ENCODE assay signal across 18 cellular contexts in the genomic region with DNA sequence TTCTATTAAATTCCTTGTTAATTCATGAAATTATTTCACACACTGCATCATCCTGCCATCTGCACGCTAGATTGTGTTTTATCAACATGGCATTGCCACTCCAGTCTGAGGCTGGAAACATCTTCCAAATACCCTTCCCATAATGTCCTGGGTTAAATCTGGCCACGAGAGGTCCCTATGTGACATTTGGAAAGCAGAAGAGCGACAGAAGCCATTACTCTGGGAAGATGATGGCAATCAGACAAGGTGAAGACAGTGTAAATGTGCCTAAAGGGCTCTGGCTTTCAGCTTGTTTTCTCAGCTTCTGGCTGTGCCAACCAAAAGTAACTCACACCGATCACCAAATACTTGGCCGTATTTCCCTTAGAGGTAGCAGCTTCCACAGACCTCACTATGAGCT.
DNase-seq lines count a peak whose midpoint lies in the region; ATAC-seq, FAIRE-seq and TF ChIP-seq lines count a peak whose summit lies in the region.
"Had no signal": no experiment of that assay in that cellular context is flagged by ENCODE, and none has a peak within 500 bp of the region (broad histone marks: within the 10 kb centered on the region; RNA-seq: fewer than 3 reads in every experiment).

No MANE protein-coding gene starts in this region.

- no peak overlapping the region for H4K5ac ChIP-seq in mesendoderm (ENCODE audit: low read length)

- H3K56ac ChIP-seq in mesendoderm (ENCODE audit: low read length): no peak overlapping the region

- H3K4me3 ChIP-seq in K562: no peak overlapping the region
- H3K4me3 ChIP-seq in mesendoderm (ENCODE audit: low read length): no peak overlapping the region
- H3K4me3 ChIP-seq: SJCRH30 had no signal

- H3K4me1 Mint-ChIP-seq in activated naive CD8-positive, alpha-beta T cell treated with anti-CD3 and anti-CD28 coated beads, Interleukin-2, amount 10 ng/mL, durations not matched to agents 7 days and 5 days: no peaks in the 10 kb centered on the region
- H3K4me1 Mint-ChIP-seq in activated naive CD8-positive, alpha-beta T cell treated with anti-CD3 and anti-CD28 coated beads, Interleukin-2, amount 50 U/mL, for 24 hours: no peaks in the 10 kb centered on the region
- no peaks in the 10 kb centered on the region for H3K4me1 Mint-ChIP-seq in progenitor cell of endocrine pancreas (ENCODE audit: low read depth)
- H3K4me1 Mint-ChIP-seq: CD4-positive, alpha-beta memory T cell had no signal

- no peaks in the 10 kb centered on the region for H3K9me1 ChIP-seq in K562 (ENCODE audit: control insufficient read depth, insufficient read depth, low read length)

- POLR2A ChIA-PET in activated naive CD8-positive, alpha-beta T cell treated with anti-CD3 and anti-CD28 coated beads, Interleukin-2, amount 10 ng/mL, durations not matched to agents 7 days and 5 days (lab: Charles Lee): no interaction called here
- POLR2A ChIA-PET in K562 (lab: Yijun Ruan, JAX): no interaction called here

- H3K27me3 ChIP-seq in K562 (ENCODE audit: control insufficient read depth in 2 of 2, insufficient read depth in 2 of 2, low read length in 2 of 2): no peaks in the 10 kb centered on the region
- H3K27me3 ChIP-seq in mesendoderm (ENCODE audit: insufficient read depth, low read length, poor library complexity): no peaks in the 10 kb centered on the region
- H3K27me3 ChIP-seq: SJCRH30 had no signal

- H3K4me3 Mint-ChIP-seq in activated naive CD8-positive, alpha-beta T cell treated with anti-CD3 and anti-CD28 coated beads, Interleukin-2, amount 10 ng/mL, durations not matched to agents 7 days and 5 days: no peak overlapping the region
- no peak overlapping the region for H3K4me3 Mint-ChIP-seq in activated naive CD8-positive, alpha-beta T cell treated with anti-CD3 and anti-CD28 coated beads, Interleukin-2, amount 50 U/mL, for 24 hours
- no peak overlapping the region for H3K4me3 Mint-ChIP-seq in progenitor cell of endocrine pancreas (ENCODE audit: low read depth)
- H3K4me3 Mint-ChIP-seq: CD4-positive, alpha-beta memory T cell had no signal

- no peaks in the 10 kb centered on the region for H3K9me3 ChIP-seq in K562 (replicated peaks; ENCODE audit: control insufficient read depth, insufficient read depth, low read depth, low read length)
- H3K9me3 ChIP-seq: SJCRH30 had no signal

- peak overlapping the region; percentile 25 for H3K27ac Mint-ChIP-seq in activated naive CD8-positive, alpha-beta T cell treated with anti-CD3 and anti-CD28 coated beads, Interleukin-2, amount 10 ng/mL, durations not matched to agents 7 days and 5 days
- no peak overlapping the region for H3K27ac Mint-ChIP-seq in activated naive CD8-positive, alpha-beta T cell treated with anti-CD3 and anti-CD28 coated beads, Interleukin-2, amount 50 U/mL, for 24 hours
- H3K27ac Mint-ChIP-seq in progenitor cell of endocrine pancreas: no peak overlapping the region
- H3K27ac Mint-ChIP-seq: CD4-positive, alpha-beta memory T cell had no signal

- H3K79me1 ChIP-seq in mesendoderm (ENCODE audit: low read length): no peaks in the 10 kb centered on the region

- no peak overlapping the region for H2BK120ac ChIP-seq in mesendoderm (ENCODE audit: low read depth, low read length)

- H4K20me1 ChIP-seq in K562 (replicated peaks; ENCODE audit: control insufficient read depth, insufficient read depth, low read length): no peaks in the 10 kb centered on the region

- TF ChIP-seq RAD21 in K562 (CRISPR knock-in tag; conservative IDR thresholded peaks at IDR 0.05 in 1 of 2, IDR thresholded peaks at IDR 0.05 in 1 of 2): peak in 1 of 2 experiments; percentile 33; a peak in 2 of 4 replicates

- H3K79me2 ChIP-seq in K562 (ENCODE audit: control insufficient read depth, insufficient read depth, low read length) (no peaks in the 10 kb centered on the region), mesendoderm (ENCODE audit: control insufficient read depth, insufficient read depth, low read length) (no peaks in the 10 kb centered on the region)

- TF ChIP-seq CTCF in K562 (IDR thresholded peaks at IDR 0.05 in 2 of 3, conservative IDR thresholded peaks at IDR 0.05 in 1 of 3; ENCODE audit: insufficient read depth in 2 of 3, low read depth in 1 of 3, low read length in 3 of 3) (0 out of 6 replicates have a peak, but pooled peaks of 1 of the 3 experiments have one; percentile 5), progenitor cell of endocrine pancreas (IDR thresholded peaks at IDR 0.05; ENCODE audit: unreplicated experiment) (no peak)

- CTCF ChIA-PET in K562 (lab: Yijun Ruan, JAX; ENCODE audit: low intra/inter-chr PET ratio): no interaction called here

- H3K27me3 Mint-ChIP-seq in activated naive CD8-positive, alpha-beta T cell treated with anti-CD3 and anti-CD28 coated beads, Interleukin-2, amount 10 ng/mL, durations not matched to agents 7 days and 5 days: peaks cover 2% of the 10 kb centered on the region
- no peaks in the 10 kb centered on the region for H3K27me3 Mint-ChIP-seq in activated naive CD8-positive, alpha-beta T cell treated with anti-CD3 and anti-CD28 coated beads, Interleukin-2, amount 50 U/mL, for 24 hours
- peaks cover 8% of the 10 kb centered on the region for H3K27me3 Mint-ChIP-seq in progenitor cell of endocrine pancreas

- WGBS in K562 (ENCODE audit: insufficient coverage, low coverage, missing lambda C conversion rate): 30% methylated on average over 5 of the region's 5 CpGs
- no CpG with 5 or more reads among the region's 5 CpGs for WGBS in mesendoderm (ENCODE audit: extremely low coverage, insufficient coverage, low lambda C conversion rate)

- H3K27ac ChIP-seq in K562 (ENCODE audit: extremely low read depth, low read depth, low read length) (no peak overlapping the region), mesendoderm (ENCODE audit: low read depth, low read length) (no peak overlapping the region)
- H3K27ac ChIP-seq: SJCRH30 had no signal

- H3K4me1 ChIP-seq in K562 (replicated peaks in 1 of 2; ENCODE audit: control insufficient read depth in 2 of 2, insufficient read depth in 2 of 2, low read length in 2 of 2) (no peaks in the 10 kb centered on the region; a peak in 1 of 5 replicates), mesendoderm (ENCODE audit: control insufficient read depth, low read depth, low read length) (no peaks in the 10 kb centered on the region)
- H3K4me1 ChIP-seq: SJCRH30 had no signal

- no peak overlapping the region for H3K23ac ChIP-seq in mesendoderm (ENCODE audit: low read length)

- intact Hi-C loops in K562 (cut with micrococcal nuclease): loop anchor here (2.0 kb wide), 1 partner anchor 304 kb away; no protein-coding TSS in a partner anchor
- intact Hi-C loops in sciatic nerve (cut with DNase I): no loop called here

- no peak overlapping the region for H2BK5ac ChIP-seq in mesendoderm (ENCODE audit: low read length)

- FAIRE-seq in K562 (lab: Jason Lieb, UNC): no peak
- FAIRE-seq: H54, RCC 7860 had no signal

- no peak for TF ChIP-seq POLR2A in K562 (conservative IDR thresholded peaks at IDR 0.05)

- TF ChIP-seq EP300 in K562 (IDR thresholded peaks at IDR 0.05; ENCODE audit: low read length): no peak

- no peak overlapping the region for H4K8ac ChIP-seq in mesendoderm (ENCODE audit: low read depth, low read length)

- BruUV-seq in K562 (replicated peaks; lab: Mats Ljungman, UMichigan): no TSS peak

- H2AFZ ChIP-seq in K562 (ENCODE audit: low read depth, low read length): no peak overlapping the region

- ATAC-seq in activated naive CD8-positive, alpha-beta T cell treated with anti-CD3 and anti-CD28 coated beads, Interleukin-2, amount 10 ng/mL, durations not matched to agents 7 days and 5 days (ENCODE audit: low read depth): no peak
- ATAC-seq in activated naive CD8-positive, alpha-beta T cell treated with anti-CD3 and anti-CD28 coated beads, Interleukin-2, amount 50 U/mL, for 24 hours: no peak
- ATAC-seq in K562 (peak; percentile 47; the same call in 1 of the 3 replicates), sciatic nerve (no peak)

- H3K4ac ChIP-seq in mesendoderm (ENCODE audit: low read depth, low read length): no peak overlapping the region

- no peaks in the 10 kb centered on the region for H3K9me3 Mint-ChIP-seq in activated naive CD8-positive, alpha-beta T cell treated with anti-CD3 and anti-CD28 coated beads, Interleukin-2, amount 10 ng/mL, durations not matched to agents 7 days and 5 days
- no peaks in the 10 kb centered on the region for H3K9me3 Mint-ChIP-seq in activated naive CD8-positive, alpha-beta T cell treated with anti-CD3 and anti-CD28 coated beads, Interleukin-2, amount 50 U/mL, for 24 hours
- H3K9me3 Mint-ChIP-seq in progenitor cell of endocrine pancreas (ENCODE audit: low read depth): peaks cover 3% of the 10 kb centered on the region
- H3K9me3 Mint-ChIP-seq: CD4-positive, alpha-beta memory T cell had no signal

- in situ Hi-C loops in K562 (cut with MboI): no loop called here

- H3K36me3 ChIP-seq in K562 (ENCODE audit: control insufficient read depth, insufficient read depth, low read length): no peaks in the 10 kb centered on the region
- no peaks in the 10 kb centered on the region for H3K36me3 ChIP-seq in mesendoderm (ENCODE audit: control insufficient read depth, insufficient read depth, low read length)
- H3K36me3 ChIP-seq: SJCRH30 had no signal

- H3K18ac ChIP-seq in mesendoderm (ENCODE audit: low read length): no peak overlapping the region

- no peaks in the 10 kb centered on the region for H3K36me3 Mint-ChIP-seq in activated naive CD8-positive, alpha-beta T cell treated with anti-CD3 and anti-CD28 coated beads, Interleukin-2, amount 10 ng/mL, durations not matched to agents 7 days and 5 days
- H3K36me3 Mint-ChIP-seq in activated naive CD8-positive, alpha-beta T cell treated with anti-CD3 and anti-CD28 coated beads, Interleukin-2, amount 50 U/mL, for 24 hours (ENCODE audit: low read depth): no peaks in the 10 kb centered on the region
- no peaks in the 10 kb centered on the region for H3K36me3 Mint-ChIP-seq in progenitor cell of endocrine pancreas (ENCODE audit: insufficient read depth)
- H3K36me3 Mint-ChIP-seq: CD4-positive, alpha-beta memory T cell had no signal

- no peak overlapping the region for H2AK5ac ChIP-seq in mesendoderm (ENCODE audit: low read length)

- H3K9ac ChIP-seq in K562 (ENCODE audit: insufficient read depth in 1 of 2, low read depth in 2 of 2, low read length in 2 of 2) (no peak overlapping the region), mesendoderm (ENCODE audit: low read length) (no peak overlapping the region)

- H2BK15ac ChIP-seq in mesendoderm (replicated peaks; ENCODE audit: low read depth): no peak overlapping the region

- DNase-seq in activated naive CD8-positive, alpha-beta T cell treated with anti-CD3 and anti-CD28 coated beads, Interleukin-2, amount 10 ng/mL, durations not matched to agents 7 days and 5 days: no peak
- DNase-seq in activated naive CD8-positive, alpha-beta T cell treated with anti-CD3 and anti-CD28 coated beads, Interleukin-2, amount 50 U/mL, for 24 hours: no peak
- peak; percentile 47 for DNase-seq in HT-29 (ENCODE audit: low spot score)
- peak in 1 of 4 experiments; percentile 2 for DNase-seq in K562 (ENCODE audit: extremely low read depth in 1 of 4, low spot score in 3 of 4)
- peak; percentile 20 for DNase-seq in mesendoderm
- DNase-seq in sciatic nerve (ENCODE audit: low spot score): no peak
- DNase-seq in activated gamma-delta T cell treated with Interleukin-2 at 50 U/mL for 16 hours: no peak
- no peak for DNase-seq in progenitor cell of endocrine pancreas (ENCODE audit: low spot score, unreplicated experiment)
- DNase-seq: ACHN; CD4-positive, alpha-beta memory T cell; Kasumi-1; NCI-H1436; NCI-H2029 treated with DMSO at 0.1 percent for 48 hours; NCI-H526; SJCRH30; SW 1271 had no signal

- H3K4me2 ChIP-seq in K562 (ENCODE audit: insufficient read depth, low read length) (no peak overlapping the region), mesendoderm (ENCODE audit: low read length) (no peak overlapping the region)

Comparison
In these comparisons a context has a peak if more than half of its experiments do, and no peak if none do; other contexts are left out.
1. DNase-seq: peak in HT-29 (single experiment) and mesendoderm (single experiment); none in activated naive CD8-positive, alpha-beta T cell treated with anti-CD3 and anti-CD28 coated beads, Interleukin-2, amount 10 ng/mL, durations not matched to agents 7 days and 5 days (single experiment), activated naive CD8-positive, alpha-beta T cell treated with anti-CD3 and anti-CD28 coated beads, Interleukin-2, amount 50 U/mL, for 24 hours (single experiment), sciatic nerve (single experiment), activated gamma-delta T cell treated with Interleukin-2 at 50 U/mL for 16 hours (single experiment) and progenitor cell of endocrine pancreas (single experiment).